1 cellular context compared by ENCODE assay signal in the genomic region with DNA sequence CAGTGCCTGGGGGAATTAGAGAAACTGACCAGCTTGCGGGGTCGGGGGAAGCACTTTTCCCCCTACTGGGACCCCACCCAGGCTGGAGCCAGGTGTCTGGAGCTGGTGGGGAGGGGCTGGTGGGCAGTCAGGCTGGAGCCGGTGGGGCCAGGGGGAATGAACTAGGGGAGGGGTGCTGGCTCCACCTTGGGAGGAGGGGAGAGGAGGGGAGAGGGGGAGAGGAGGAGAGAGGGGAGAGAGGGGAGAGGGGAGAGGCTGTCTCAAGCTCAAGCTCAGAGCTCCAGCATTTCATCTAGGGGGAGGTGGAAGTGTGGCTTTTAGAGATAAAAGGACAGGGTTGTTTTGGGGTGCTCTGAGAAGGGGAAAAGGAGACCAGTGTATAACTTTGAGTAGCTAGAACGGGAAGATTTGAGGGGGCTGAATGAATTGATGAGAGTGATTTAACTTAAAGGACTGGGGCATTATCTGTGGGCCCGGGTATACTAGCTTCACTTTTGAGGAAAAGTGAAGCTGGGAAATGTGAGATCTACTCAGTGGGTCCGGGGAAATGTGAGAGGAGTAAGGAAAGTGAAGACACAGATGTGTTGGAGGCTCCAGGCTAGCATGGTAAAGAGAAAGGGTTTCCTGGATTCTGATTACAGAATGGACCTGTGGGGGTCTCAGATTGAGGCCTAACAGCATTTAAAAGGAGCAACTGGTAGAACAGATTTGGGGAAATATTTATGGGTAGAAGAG.
TF ChIP-seq lines count a peak whose summit lies in the region.

No MANE protein-coding gene starts in this region.

TF ChIP-seq in HepG2, 621 proteins besides CTCF, POLR2A, EP300 and RAD21:
- TF ChIP-seq ZC3H13 (CRISPR knock-in tag; IDR thresholded peaks at IDR 0.05): 0 out of 2 replicates have a peak, but pooled peaks have one; percentile 65
- no peak for TF ChIP-seq SIX4 (CRISPR knock-in tag; IDR thresholded peaks at IDR 0.05)
- no peak for TF ChIP-seq NR2F2 (IDR thresholded peaks at IDR 0.05; ENCODE audit: borderline replicate concordance, low read depth)
- no peak for TF ChIP-seq ONECUT2 (CRISPR knock-in tag; IDR thresholded peaks at IDR 0.05)
- TF ChIP-seq, protein P1, sequence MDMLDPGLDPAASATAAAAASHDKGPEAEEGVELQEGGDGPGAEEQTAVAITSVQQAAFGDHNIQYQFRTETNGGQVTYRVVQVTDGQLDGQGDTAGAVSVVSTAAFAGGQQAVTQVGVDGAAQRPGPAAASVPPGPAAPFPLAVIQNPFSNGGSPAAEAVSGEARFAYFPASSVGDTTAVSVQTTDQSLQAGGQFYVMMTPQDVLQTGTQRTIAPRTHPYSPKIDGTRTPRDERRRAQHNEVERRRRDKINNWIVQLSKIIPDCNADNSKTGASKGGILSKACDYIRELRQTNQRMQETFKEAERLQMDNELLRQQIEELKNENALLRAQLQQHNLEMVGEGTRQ (IDR thresholded peaks at IDR 0.05; ENCODE audit: low read depth, low read length): no peak
- TF ChIP-seq, protein P1 (CRISPR knock-in tag; IDR thresholded peaks at IDR 0.05; ENCODE audit: borderline replicate concordance): no peak
- TF ChIP-seq ZSCAN25 (CRISPR knock-in tag; IDR thresholded peaks at IDR 0.05): peak; percentile 86; the same call in 1 of the 2 replicates
- peak; percentile 86 for TF ChIP-seq PCBP2 (optimal IDR thresholded peaks at IDR 0.05; ENCODE audit: low read depth, low read length, poor library complexity, severe bottlenecking)
- no peak for TF ChIP-seq ZNF205 (CRISPR knock-in tag; IDR thresholded peaks at IDR 0.05)
- TF ChIP-seq KLF16 (CRISPR knock-in tag; IDR thresholded peaks at IDR 0.05): 0 out of 4 replicates have a peak, but pooled peaks of 1 of the 2 experiments have one; percentile 11
- no peak for TF ChIP-seq CC2D1A (CRISPR knock-in tag; IDR thresholded peaks at IDR 0.05)
- TF ChIP-seq TRIM24 (CRISPR knock-in tag; IDR thresholded peaks at IDR 0.05): no peak
- TF ChIP-seq PCBP1 (IDR thresholded peaks at IDR 0.05; ENCODE audit: borderline replicate concordance, low read depth, low read length): 0 out of 2 replicates have a peak, but pooled peaks have one; percentile 38
- TF ChIP-seq, protein P2, sequence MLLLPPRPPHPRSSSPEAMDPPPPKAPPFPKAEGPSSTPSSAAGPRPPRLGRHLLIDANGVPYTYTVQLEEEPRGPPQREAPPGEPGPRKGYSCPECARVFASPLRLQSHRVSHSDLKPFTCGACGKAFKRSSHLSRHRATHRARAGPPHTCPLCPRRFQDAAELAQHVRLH (CRISPR knock-in tag; IDR thresholded peaks at IDR 0.05; ENCODE audit: borderline replicate concordance, low read depth): 0 out of 2 replicates have a peak, but pooled peaks have one; percentile 4
- TF ChIP-seq PHF21A (CRISPR knock-in tag; IDR thresholded peaks at IDR 0.05): no peak
- no peak for TF ChIP-seq ATF7 (IDR thresholded peaks at IDR 0.05)
- TF ChIP-seq ATF7 (CRISPR knock-in tag; IDR thresholded peaks at IDR 0.05): no peak
- 0 out of 2 replicates have a peak, but pooled peaks have one; percentile 9 for TF ChIP-seq ZNF616 (CRISPR knock-in tag; IDR thresholded peaks at IDR 0.05; ENCODE audit: low read depth)
- TF ChIP-seq ZNF296 (CRISPR knock-in tag; conservative IDR thresholded peaks at IDR 0.05): 0 out of 2 replicates have a peak, but pooled peaks have one; percentile 3
- no peak for TF ChIP-seq DMAP1 (CRISPR knock-in tag; IDR thresholded peaks at IDR 0.05)
- TF ChIP-seq, protein P3, sequence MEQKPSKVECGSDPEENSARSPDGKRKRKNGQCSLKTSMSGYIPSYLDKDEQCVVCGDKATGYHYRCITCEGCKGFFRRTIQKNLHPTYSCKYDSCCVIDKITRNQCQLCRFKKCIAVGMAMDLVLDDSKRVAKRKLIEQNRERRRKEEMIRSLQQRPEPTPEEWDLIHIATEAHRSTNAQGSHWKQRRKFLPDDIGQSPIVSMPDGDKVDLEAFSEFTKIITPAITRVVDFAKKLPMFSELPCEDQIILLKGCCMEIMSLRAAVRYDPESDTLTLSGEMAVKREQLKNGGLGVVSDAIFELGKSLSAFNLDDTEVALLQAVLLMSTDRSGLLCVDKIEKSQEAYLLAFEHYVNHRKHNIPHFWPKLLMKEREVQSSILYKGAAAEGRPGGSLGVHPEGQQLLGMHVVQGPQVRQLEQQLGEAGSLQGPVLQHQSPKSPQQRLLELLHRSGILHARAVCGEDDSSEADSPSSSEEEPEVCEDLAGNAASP (CRISPR knock-in tag; IDR thresholded peaks at IDR 0.05; ENCODE audit: borderline replicate concordance): no peak
- TF ChIP-seq NCOA5 (CRISPR knock-in tag; IDR thresholded peaks at IDR 0.05): no peak
- no peak for TF ChIP-seq KAT8 (CRISPR knock-in tag; IDR thresholded peaks at IDR 0.05)
- TF ChIP-seq POLR2AphosphoS5 (IDR thresholded peaks at IDR 0.05; ENCODE audit: low read depth, low read length): peak; percentile 24; the same call in 1 of the 2 replicates
- 0 out of 2 replicates have a peak, but pooled peaks have one; percentile 8 for TF ChIP-seq ZNF83 (CRISPR knock-in tag; IDR thresholded peaks at IDR 0.05; ENCODE audit: borderline replicate concordance)
